ENCODE assay signal across 13 cellular contexts in genomic region chr11:102603091-102603490, GRCh38. TPM values are rescaled to one million over a fixed set of nuclear protein-coding genes. Genes with fewer than 3 reads are reported as not detected.
DNase-seq lines count a peak whose midpoint lies in the region; ATAC-seq and FAIRE-seq lines count a peak whose summit lies in the region.
"Had no signal": no experiment of that assay in that cellular context is flagged by ENCODE, and none has a peak within 500 bp of the region (broad histone marks: within the 10 kb centered on the region; RNA-seq: fewer than 3 reads in every experiment).

No MANE protein-coding gene starts in this region.

- in situ Hi-C loops in KBM-7 (cut with MboI; ENCODE audit: low pct_unique_long_range_greater_than_20kb, low sequenced_read_pairs), result no loop called here

- CTCF ChIA-PET in naive thymus-derived CD4-positive, alpha-beta T cell (lab: Charles Lee), result no interaction called here

- H3K27me3 ChIP-seq in MG63, result no peaks in the 10 kb centered on the region
- H3K27me3 ChIP-seq in naive thymus-derived CD4-positive, alpha-beta T cell (ENCODE audit: control insufficient read depth in 2 of 2, insufficient read depth in 2 of 2, low read length in 2 of 2), result no peaks in the 10 kb centered on the region

- no peak overlapping the region for H3K4me3 Mint-ChIP-seq in naive thymus-derived CD4-positive, alpha-beta T cell
- no peak overlapping the region for H3K4me3 Mint-ChIP-seq in activated T-helper 1 cell treated with anti-CD3 and anti-CD28 coated beads, Interleukin-12 subunit alpha, Interleukin-12 subunit beta, Interleukin-2, Interleukin-4 antibody, amounts not matched to agents 30 ng/mL and 10 ng/mL and 1 ng/mL, durations not matched to agents 14 hours and 24 hours and 36 hours
- H3K4me3 Mint-ChIP-seq: activated CD8-positive, alpha-beta T cell treated with anti-CD3 and anti-CD28 coated beads for 36 hours; mesothelial cell of epicardium had no signal

- H3K36me3 Mint-ChIP-seq in naive thymus-derived CD4-positive, alpha-beta T cell, result no peaks in the 10 kb centered on the region
- H3K36me3 Mint-ChIP-seq in activated T-helper 1 cell treated with anti-CD3 and anti-CD28 coated beads, Interleukin-12 subunit alpha, Interleukin-12 subunit beta, Interleukin-2, Interleukin-4 antibody, amounts not matched to agents 30 ng/mL and 10 ng/mL and 1 ng/mL, durations not matched to agents 14 hours and 24 hours and 36 hours (ENCODE audit: low read depth), result no peaks in the 10 kb centered on the region
- H3K36me3 Mint-ChIP-seq: mesothelial cell of epicardium had no signal

- DNase-seq in HTR-8/SVneo (ENCODE audit: insufficient read length, low spot score) (peak; percentile 23), cerebellum (ENCODE audit: low spot score) (peak; percentile 2), left colon (no peak), substantia nigra (lab: John Stamatoyannopoulos, UW) (peak in 45 of 49 donors; percentile 10 to 91 (median 61)), MG63 (no peak), KBM-7 (no peak)
- no peak for DNase-seq in naive thymus-derived CD4-positive, alpha-beta T cell
- no peak for DNase-seq in activated T-helper 1 cell treated with anti-CD3 and anti-CD28 coated beads, Interleukin-12 subunit alpha, Interleukin-12 subunit beta, Interleukin-2, Interleukin-4 antibody, amounts not matched to agents 30 ng/mL and 10 ng/mL and 1 ng/mL, durations not matched to agents 14 hours and 24 hours and 36 hours (ENCODE audit: low spot score)
- DNase-seq: activated CD8-positive, alpha-beta T cell treated with anti-CD3 and anti-CD28 coated beads for 36 hours; PC-9 had no signal

- peak overlapping the region; percentile 63 for H3K27ac ChIP-seq in substantia nigra (ENCODE audit: low read depth, low read length, poor library complexity, severe bottlenecking)
- H3K27ac ChIP-seq in naive thymus-derived CD4-positive, alpha-beta T cell (ENCODE audit: low read depth, low read length), result no peak overlapping the region
- H3K27ac ChIP-seq: PC-9 had no signal

- peaks cover 0 to 26% (median 0%) of the 10 kb centered on the region in 7 donors for H3K4me1 Mint-ChIP-seq in naive thymus-derived CD4-positive, alpha-beta T cell
- peaks cover 42% of the 10 kb centered on the region for H3K4me1 Mint-ChIP-seq in activated T-helper 1 cell treated with anti-CD3 and anti-CD28 coated beads, Interleukin-12 subunit alpha, Interleukin-12 subunit beta, Interleukin-2, Interleukin-4 antibody, amounts not matched to agents 30 ng/mL and 10 ng/mL and 1 ng/mL, durations not matched to agents 14 hours and 24 hours and 36 hours (ENCODE audit: low read depth)

- peaks cover 0 to 3% (median 0%) of the 10 kb centered on the region in 11 donors for H3K9me3 Mint-ChIP-seq in naive thymus-derived CD4-positive, alpha-beta T cell
- H3K9me3 Mint-ChIP-seq in activated T-helper 1 cell treated with anti-CD3 and anti-CD28 coated beads, Interleukin-12 subunit alpha, Interleukin-12 subunit beta, Interleukin-2, Interleukin-4 antibody, amounts not matched to agents 30 ng/mL and 10 ng/mL and 1 ng/mL, durations not matched to agents 14 hours and 24 hours and 36 hours, result no peaks in the 10 kb centered on the region
- H3K9me3 Mint-ChIP-seq: activated CD8-positive, alpha-beta T cell treated with anti-CD3 and anti-CD28 coated beads for 36 hours; mesothelial cell of epicardium had no signal

- no peaks in the 10 kb centered on the region for H3K4me1 ChIP-seq in naive thymus-derived CD4-positive, alpha-beta T cell (ENCODE audit: control insufficient read depth in 2 of 2, insufficient read depth in 2 of 2, low read length in 2 of 2)

- H3K27ac Mint-ChIP-seq in naive thymus-derived CD4-positive, alpha-beta T cell, result no peak overlapping the region
- H3K27ac Mint-ChIP-seq in activated T-helper 1 cell treated with anti-CD3 and anti-CD28 coated beads, Interleukin-12 subunit alpha, Interleukin-12 subunit beta, Interleukin-2, Interleukin-4 antibody, amounts not matched to agents 30 ng/mL and 10 ng/mL and 1 ng/mL, durations not matched to agents 14 hours and 24 hours and 36 hours, result no peak overlapping the region
- H3K27ac Mint-ChIP-seq: activated CD8-positive, alpha-beta T cell treated with anti-CD3 and anti-CD28 coated beads for 36 hours; mesothelial cell of epicardium had no signal

- H3K4me3 ChIP-seq in MG63, result no peak overlapping the region
- H3K4me3 ChIP-seq in naive thymus-derived CD4-positive, alpha-beta T cell (ENCODE audit: low read length), result no peak overlapping the region
- H3K4me3 ChIP-seq: GM12878, PC-9 had no signal

- FAIRE-seq in HTR-8/SVneo (lab: Jason Lieb, UNC), result peak; percentile 88
- FAIRE-seq: GM12878 had no signal

- peaks cover 0 to 5% (median 0%) of the 10 kb centered on the region in 5 donors for H3K27me3 Mint-ChIP-seq in naive thymus-derived CD4-positive, alpha-beta T cell
- no peaks in the 10 kb centered on the region for H3K27me3 Mint-ChIP-seq in activated T-helper 1 cell treated with anti-CD3 and anti-CD28 coated beads, Interleukin-12 subunit alpha, Interleukin-12 subunit beta, Interleukin-2, Interleukin-4 antibody, amounts not matched to agents 30 ng/mL and 10 ng/mL and 1 ng/mL, durations not matched to agents 14 hours and 24 hours and 36 hours (ENCODE audit: insufficient read depth)
- H3K27me3 Mint-ChIP-seq: activated CD8-positive, alpha-beta T cell treated with anti-CD3 and anti-CD28 coated beads for 36 hours had no signal

- intact Hi-C loops in left colon (cut with DNase I, micrococcal nuclease), result loop anchor here in 1 of 2 donors (10.0 kb wide), 1 partner anchor 98 kb away; no protein-coding TSS in a partner anchor
- intact Hi-C loops in naive thymus-derived CD4-positive, alpha-beta T cell (cut with micrococcal nuclease), result no loop called here
- intact Hi-C loops in activated T-helper 1 cell treated with anti-CD3 and anti-CD28 coated beads, Interleukin-12 subunit alpha, Interleukin-12 subunit beta, Interleukin-2, Interleukin-4 antibody, amounts not matched to agents 30 ng/mL and 10 ng/mL and 1 ng/mL, durations not matched to agents 14 hours and 24 hours and 36 hours (cut with micrococcal nuclease), result no loop called here

- H3K9me3 ChIP-seq in MG63, result no peaks in the 10 kb centered on the region
- H3K9me3 ChIP-seq in naive thymus-derived CD4-positive, alpha-beta T cell (ENCODE audit: control insufficient read depth in 2 of 3, low read length in 3 of 3), result no peaks in the 10 kb centered on the region

- ATAC-seq in left colon, result peak; percentile 23
- no peak for ATAC-seq in naive thymus-derived CD4-positive, alpha-beta T cell
- ATAC-seq: activated CD8-positive, alpha-beta T cell treated with anti-CD3 and anti-CD28 coated beads for 36 hours; GM12878 had no signal

- no peaks in the 10 kb centered on the region for H3K36me3 ChIP-seq in MG63
- no peaks in the 10 kb centered on the region for H3K36me3 ChIP-seq in naive thymus-derived CD4-positive, alpha-beta T cell (ENCODE audit: control insufficient read depth in 2 of 3, insufficient read depth in 3 of 3, low read length in 3 of 3)

- POLR2A ChIA-PET in naive thymus-derived CD4-positive, alpha-beta T cell (lab: Charles Lee), result interaction anchor here (0.9 kb wide), 1 partner anchor 11 kb away, joined by 3 read pairs; no protein-coding TSS in a partner anchor

RNA-seq across cellular contexts. Expression of gene MMP20, which starts 22.0 kb away (rescaled TPM):
- not detected for total RNA-seq in cerebellum
- not detected for total RNA-seq in left colon
- total RNA-seq in MG63 (2014; rRNA removed; shearing (Covaris generic); ENCODE audit: low replicate concordance), result not detected in 2 replicates
- not detected for total RNA-seq in naive thymus-derived CD4-positive, alpha-beta T cell
- polyA plus RNA-seq in naive thymus-derived CD4-positive, alpha-beta T cell, result not detected
- total RNA-seq in activated T-helper 1 cell treated with anti-CD3 and anti-CD28 coated beads, Interleukin-12 subunit alpha, Interleukin-12 subunit beta, Interleukin-2, Interleukin-4 antibody, amounts not matched to agents 30 ng/mL and 10 ng/mL and 1 ng/mL, durations not matched to agents 14 hours and 24 hours and 36 hours, result not detected in 2 replicates
- total RNA-seq: activated CD8-positive, alpha-beta T cell treated with anti-CD3 and anti-CD28 coated beads for 36 hours; dermis microvascular lymphatic vessel endothelial cell; mesothelial cell of epicardium; PC-9 had no signal

Comparison
In these comparisons a context has a peak if more than half of its experiments do, and no peak if none do; other contexts are left out.
1. DNase-seq: peak in HTR-8/SVneo (single experiment), cerebellum (single experiment) and substantia nigra (45 of 49); none in left colon (0 of 2), MG63 (single experiment), naive thymus-derived CD4-positive, alpha-beta T cell (0 of 9), KBM-7 (single experiment) and activated T-helper 1 cell treated with anti-CD3 and anti-CD28 coated beads, Interleukin-12 subunit alpha, Interleukin-12 subunit beta, Interleukin-2, Interleukin-4 antibody, amounts not matched to agents 30 ng/mL and 10 ng/mL and 1 ng/mL, durations not matched to agents 14 hours and 24 hours and 36 hours (single experiment).